9 cellular contexts compared by ENCODE assay signal in genomic region chr11:119584193-119585037, GRCh38.
DNase-seq lines count a peak whose midpoint lies in the region; ATAC-seq and TF ChIP-seq lines count a peak whose summit lies in the region.
"Had no signal": no experiment of that assay in that cellular context is flagged by ENCODE, and none has a peak within 500 bp of the region (broad histone marks: within the 10 kb centered on the region; RNA-seq: fewer than 3 reads in every experiment).

No MANE protein-coding gene starts in this region.

- peak in 2 of 3 donors; percentile 42 to 43 for TF ChIP-seq POLR2A in body of pancreas (IDR thresholded peaks at IDR 0.05)

- no peak overlapping the region for H3K27ac Mint-ChIP-seq in activated naive CD4-positive, alpha-beta T cell treated with anti-CD3 and anti-CD28 coated beads, Interleukin-2, amount 50 U/mL, for 24 hours

- H3K36me3 ChIP-seq in body of pancreas (replicated peaks in 1 of 2; ENCODE audit: insufficient read depth in 1 of 2, low read depth in 2 of 2) (no peaks in the 10 kb centered on the region), iPS-18a (ENCODE audit: control insufficient read depth, low read depth, low read length) (no peaks in the 10 kb centered on the region)

- no peak for TF ChIP-seq CTCF in body of pancreas (IDR thresholded peaks at IDR 0.05)

- WGBS in body of pancreas, 2 donors = 0 to 3% methylated on average over 22 to 56 of the region's 56 CpGs

- H3K4me1 Mint-ChIP-seq in activated naive CD4-positive, alpha-beta T cell treated with anti-CD3 and anti-CD28 coated beads, Interleukin-2, amount 50 U/mL, for 24 hours = peaks cover 7% of the 10 kb centered on the region
- H3K4me1 Mint-ChIP-seq: central memory CD8-positive, alpha-beta T cell had no signal

- no peak for DNase-seq in activated naive CD4-positive, alpha-beta T cell (lab: John Stamatoyannopoulos, UW)
- DNase-seq in NCI-H774 (lab: John Stamatoyannopoulos, UW) (peak; percentile 36), body of pancreas (peak; percentile 33 to 58 (median 52)), sciatic nerve (ENCODE audit: low spot score) (no peak)

- peak overlapping the region; percentile 59 for H3K4me3 Mint-ChIP-seq in activated naive CD4-positive, alpha-beta T cell treated with anti-CD3 and anti-CD28 coated beads, Interleukin-2, amount 50 U/mL, for 24 hours
- H3K4me3 Mint-ChIP-seq: central memory CD8-positive, alpha-beta T cell had no signal

- H3K9ac ChIP-seq in iPS-18a (ENCODE audit: low read length) = peak overlapping the region; percentile 81

- H3K4me1 ChIP-seq in body of pancreas (peaks cover 17% of the 10 kb centered on the region), iPS-18a (ENCODE audit: control insufficient read depth, low read depth, low read length) (peaks cover 11% of the 10 kb centered on the region)

- H3K4me3 ChIP-seq in body of pancreas (peak overlapping the region in 1 of 2 donors; percentile 9), iPS-18a (ENCODE audit: low read length) (peak overlapping the region; percentile 72)

- ATAC-seq in body of pancreas = peak; percentile 72
- peak; percentile 67 for ATAC-seq in sciatic nerve
- no peak for ATAC-seq in GM18873 (IDR thresholded peaks at IDR 0.05; ENCODE audit: low FRiP score, unreplicated experiment)
- no peak for ATAC-seq in HG03457 (IDR thresholded peaks at IDR 0.05; ENCODE audit: unreplicated experiment)

- intact Hi-C loops in body of pancreas (cut with DNase I) (no loop called here), sciatic nerve (cut with DNase I) (no loop called here)

- H3K27ac ChIP-seq in body of pancreas = peak overlapping the region in 3 of 4 donors; percentile 21 to 58 (median 28)
- H3K27ac ChIP-seq in iPS-18a (ENCODE audit: low read length) = no peak overlapping the region

- H3K27me3 Mint-ChIP-seq in activated naive CD4-positive, alpha-beta T cell treated with anti-CD3 and anti-CD28 coated beads, Interleukin-2, amount 50 U/mL, for 24 hours = peaks cover 20% of the 10 kb centered on the region

- H3K36me3 Mint-ChIP-seq in activated naive CD4-positive, alpha-beta T cell treated with anti-CD3 and anti-CD28 coated beads, Interleukin-2, amount 50 U/mL, for 24 hours = no peaks in the 10 kb centered on the region

- H3K9me3 ChIP-seq in body of pancreas = no peaks in the 10 kb centered on the region
- peaks cover 5% of the 10 kb centered on the region for H3K9me3 ChIP-seq in iPS-18a (ENCODE audit: control insufficient read depth, low read depth, low read length)

- H3K9me3 Mint-ChIP-seq in activated naive CD4-positive, alpha-beta T cell treated with anti-CD3 and anti-CD28 coated beads, Interleukin-2, amount 50 U/mL, for 24 hours = no peaks in the 10 kb centered on the region
- H3K9me3 Mint-ChIP-seq: central memory CD8-positive, alpha-beta T cell had no signal

- no peaks in the 10 kb centered on the region for H3K27me3 ChIP-seq in body of pancreas
- peaks cover 23% of the 10 kb centered on the region for H3K27me3 ChIP-seq in iPS-18a (ENCODE audit: control insufficient read depth, insufficient read depth, low read length)

Comparison
In these comparisons a context has a peak if more than half of its experiments do, and no peak if none do; other contexts are left out.
1. DNase-seq: peak in NCI-H774 (single experiment) and body of pancreas (4 of 4); none in activated naive CD4-positive, alpha-beta T cell (0 of 4) and sciatic nerve (single experiment).
2. ATAC-seq: peak in body of pancreas (single experiment) and sciatic nerve (single experiment); none in GM18873 (single experiment) and HG03457 (single experiment).